ENCODE assay signal across 11 cellular contexts in genomic region chr6:101083533-101084172, GRCh38.
DNase-seq lines count a peak whose midpoint lies in the region; ATAC-seq and TF ChIP-seq lines count a peak whose summit lies in the region.
"Had no signal": no experiment of that assay in that cellular context is flagged by ENCODE, and none has a peak within 500 bp of the region (broad histone marks: within the 10 kb centered on the region; RNA-seq: fewer than 3 reads in every experiment).

No MANE protein-coding gene starts in this region.

- H3K4me1 ChIP-seq in HEK293 (ENCODE audit: control insufficient read depth, insufficient read depth, low read length) (peaks cover 34% of the 10 kb centered on the region), PC-9 (replicated peaks; ENCODE audit: insufficient read depth) (peaks cover 44% of the 10 kb centered on the region)
- H3K4me1 ChIP-seq: stomach had no signal

- H3K36me3 ChIP-seq in HEK293 (ENCODE audit: control insufficient read depth in 2 of 2, insufficient read depth in 1 of 2, low read length in 2 of 2) (no peaks in the 10 kb centered on the region), PC-9 (ENCODE audit: low read depth) (no peaks in the 10 kb centered on the region)
- H3K36me3 ChIP-seq: stomach had no signal

- intact Hi-C loops in PC-9 (cut with micrococcal nuclease; ENCODE audit: unreplicated experiment) = no loop called here

- TF ChIP-seq CTCF in HEK293 (tag by site-specific recombination; IDR thresholded peaks at IDR 0.05) = no peak
- no peak for TF ChIP-seq CTCF in PC-9 (conservative IDR thresholded peaks at IDR 0.05)

- H3K27ac ChIP-seq in HEK293 (ENCODE audit: extremely low read depth, low read depth, low read length) (0 out of 2 replicates have a peak overlapping the region, but pooled peaks have one; percentile 1), PC-9 (peak overlapping the region; percentile 92)
- H3K27ac ChIP-seq: stomach had no signal

- no peaks in the 10 kb centered on the region for H3K9me2 ChIP-seq in PC-9 (ENCODE audit: insufficient read depth)

- no peak for ATAC-seq in GM21423 (IDR thresholded peaks at IDR 0.05; ENCODE audit: unreplicated experiment)
- ATAC-seq: activated T-helper 17 cell treated with anti-CD3 and anti-CD28 coated beads, Interleukin-2, amount 50 U/mL, for 72 hours; naive thymus-derived CD8-positive, alpha-beta T cell had no signal

- no peaks in the 10 kb centered on the region for H3K79me2 ChIP-seq in PC-9 (ENCODE audit: low read depth)

- H3K4me3 ChIP-seq in HEK293 (ENCODE audit: low read depth, low read length) (no peak overlapping the region), PC-9 (no peak overlapping the region; the same call in 1 of the 2 replicates), skeletal muscle cell (ENCODE audit: low read depth, low read length) (no peak overlapping the region)
- H3K4me3 ChIP-seq: stomach had no signal

- no TSS peak for BruUV-seq in PC-9 (replicated peaks; lab: Mats Ljungman, UMichigan)

- POLR2A ChIA-PET in HEK293 (lab: Yijun Ruan, JAX) (interaction anchor here (0.8 kb wide), 1 partner anchor 203 kb away, joined by 3 read pairs; the partner anchor contains the start of gene ASCC3), PC-9 (lab: Charles Lee; ENCODE audit: unreplicated experiment) (no interaction called here)

- H3F3A ChIP-seq in PC-9 (ENCODE audit: insufficient read depth, low read depth) = peaks cover 19% of the 10 kb centered on the region

- DNase-seq in PC-9 (peak in 1 of 2 experiments; percentile 97), fibroblast of peridontal ligament (ENCODE audit: extremely low read depth) (peak; percentile 2), skeletal muscle cell (ENCODE audit: low read depth) (peak; percentile 37)
- DNase-seq in stimulated activated naive CD4-positive, alpha-beta T cell treated with Interleukin-2 at 50 U/mL for 16 hours (lab: John Stamatoyannopoulos, UW) = no peak
- DNase-seq in activated naive CD4-positive, alpha-beta T cell treated with Interleukin-2 at 50 U/mL for 16 hours = no peak
- DNase-seq: DND-41; naive thymus-derived CD8-positive, alpha-beta T cell; stomach had no signal

- H4K20me1 ChIP-seq in PC-9 (ENCODE audit: insufficient read depth) = no peaks in the 10 kb centered on the region

- peak overlapping the region; percentile 54 for H3K4me2 ChIP-seq in PC-9

- H3K27me3 ChIP-seq in PC-9 (ENCODE audit: insufficient read depth, low read depth) = no peaks in the 10 kb centered on the region
- H3K27me3 ChIP-seq: stomach had no signal

- H3K9me3 ChIP-seq in HEK293 (ENCODE audit: control insufficient read depth, insufficient read depth, low read depth, low read length) (no peaks in the 10 kb centered on the region), PC-9 (ENCODE audit: insufficient read depth, low read depth) (peaks cover 21% of the 10 kb centered on the region)
- H3K9me3 ChIP-seq: stomach had no signal

- H2AFZ ChIP-seq in PC-9 = peak overlapping the region; percentile 35

- CTCF ChIA-PET in HEK293 (lab: Yijun Ruan, JAX) (no interaction called here), PC-9 (lab: Charles Lee) (no interaction called here)

TF ChIP-seq in HEK293, 187 proteins besides CTCF, POLR2A, EP300 and RAD21 (continues in another document):
- TF ChIP-seq SCRT2 (tag by site-specific recombination; IDR thresholded peaks at IDR 0.05) = 0 out of 2 replicates have a peak, but pooled peaks have one; percentile 21
- TF ChIP-seq ZNF114 (tag by site-specific recombination; IDR thresholded peaks at IDR 0.05) = no peak
- TF ChIP-seq ZNF629 (tag by site-specific recombination; IDR thresholded peaks at IDR 0.05) = peak; percentile 62
- no peak for TF ChIP-seq ZNF121 (tag by site-specific recombination; IDR thresholded peaks at IDR 0.05)
- 0 out of 2 replicates have a peak, but pooled peaks have one; percentile 28 for TF ChIP-seq GLIS1 (tag by site-specific recombination; IDR thresholded peaks at IDR 0.05)
- peak; percentile 34; the same call in 1 of the 2 replicates for TF ChIP-seq ZNF24 (tag by site-specific recombination; IDR thresholded peaks at IDR 0.05)
- TF ChIP-seq ZNF677 (tag by site-specific recombination; IDR thresholded peaks at IDR 0.05) = no peak
- no peak for TF ChIP-seq PRDM2 (tag by site-specific recombination; IDR thresholded peaks at IDR 0.05; ENCODE audit: borderline replicate concordance)
- 0 out of 2 replicates have a peak, but pooled peaks have one; percentile 41 for TF ChIP-seq INSM2 (tag by site-specific recombination; IDR thresholded peaks at IDR 0.05)
- TF ChIP-seq HIC1 (tag by site-specific recombination; IDR thresholded peaks at IDR 0.05) = peak; percentile 69; the same call in 1 of the 2 replicates

Comparison
In these comparisons a context has a peak if more than half of its experiments do, and no peak if none do; other contexts are left out.
1. DNase-seq: peak in fibroblast of peridontal ligament (single experiment) and skeletal muscle cell (single experiment); none in stimulated activated naive CD4-positive, alpha-beta T cell treated with Interleukin-2 at 50 U/mL for 16 hours (single experiment) and activated naive CD4-positive, alpha-beta T cell treated with Interleukin-2 at 50 U/mL for 16 hours (single experiment).